1 cellular context compared by ENCODE assay signal in the genomic region with DNA sequence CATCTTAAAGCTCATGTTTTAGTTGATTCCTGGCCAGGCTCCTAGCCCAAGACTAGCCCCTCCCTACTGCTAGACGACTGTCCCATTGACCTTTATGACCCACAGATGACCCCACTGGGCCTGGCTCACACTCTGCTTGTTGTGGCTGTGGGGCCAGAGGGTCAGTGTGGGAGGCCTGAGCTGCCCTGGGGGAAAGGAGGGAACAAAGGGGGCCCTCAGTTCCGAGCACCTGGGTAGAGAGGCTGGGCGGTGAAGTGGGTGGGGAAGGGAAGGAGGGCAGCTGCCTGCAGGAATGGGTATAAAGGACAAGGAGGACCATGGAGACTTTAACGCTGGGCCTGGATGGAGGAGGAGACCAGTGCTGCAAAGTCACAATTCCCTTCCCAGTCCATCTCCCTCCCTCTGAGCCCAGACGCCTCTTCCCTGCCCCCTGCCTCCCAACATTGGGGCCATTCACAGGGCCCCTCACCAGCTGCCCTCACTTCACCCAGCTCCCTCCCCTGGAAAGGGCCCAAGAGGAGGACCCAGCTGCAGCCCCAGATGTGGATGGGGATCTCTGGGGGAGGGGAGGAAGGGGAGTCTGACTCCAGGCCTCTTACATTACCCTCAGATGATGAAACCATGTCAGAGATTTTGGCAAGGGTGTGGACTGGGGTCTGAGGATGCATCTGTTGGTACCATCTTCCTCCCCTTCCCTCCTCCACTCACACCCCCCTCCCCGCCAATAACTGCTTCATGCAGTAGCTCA.
TF ChIP-seq lines count a peak whose summit lies in the region.

No MANE protein-coding gene starts in this region.

TF ChIP-seq in HCT116, 20 proteins besides CTCF, POLR2A, EP300 and RAD21:
- no peak for TF ChIP-seq EZH2phosphoT487 (IDR thresholded peaks at IDR 0.05; ENCODE audit: borderline replicate concordance)
- no peak for TF ChIP-seq SIN3A (IDR thresholded peaks at IDR 0.05; ENCODE audit: low read depth)
- TF ChIP-seq POLR2AphosphoS5 (IDR thresholded peaks at IDR 0.05; ENCODE audit: low read depth, low read length), result no peak
- no peak for TF ChIP-seq EGR1 (IDR thresholded peaks at IDR 0.05; ENCODE audit: low read depth)
- no peak for TF ChIP-seq JUND (IDR thresholded peaks at IDR 0.05)
- no peak for TF ChIP-seq YY1 (IDR thresholded peaks at IDR 0.05; ENCODE audit: extremely low read depth, insufficient replicate concordance, low read depth, low read length)
- TF ChIP-seq CEBPB (IDR thresholded peaks at IDR 0.05; ENCODE audit: low read depth), result no peak
- no peak for TF ChIP-seq CBX3 (IDR thresholded peaks at IDR 0.05; ENCODE audit: low read depth)
- TF ChIP-seq ZFX (IDR thresholded peaks at IDR 0.05), result no peak
- TF ChIP-seq SP1 (IDR thresholded peaks at IDR 0.05; ENCODE audit: low read depth), result no peak
- TF ChIP-seq ZNF274 (IDR thresholded peaks at IDR 0.05; ENCODE audit: low read depth, low read length), result no peak
- TF ChIP-seq, protein P1, sequence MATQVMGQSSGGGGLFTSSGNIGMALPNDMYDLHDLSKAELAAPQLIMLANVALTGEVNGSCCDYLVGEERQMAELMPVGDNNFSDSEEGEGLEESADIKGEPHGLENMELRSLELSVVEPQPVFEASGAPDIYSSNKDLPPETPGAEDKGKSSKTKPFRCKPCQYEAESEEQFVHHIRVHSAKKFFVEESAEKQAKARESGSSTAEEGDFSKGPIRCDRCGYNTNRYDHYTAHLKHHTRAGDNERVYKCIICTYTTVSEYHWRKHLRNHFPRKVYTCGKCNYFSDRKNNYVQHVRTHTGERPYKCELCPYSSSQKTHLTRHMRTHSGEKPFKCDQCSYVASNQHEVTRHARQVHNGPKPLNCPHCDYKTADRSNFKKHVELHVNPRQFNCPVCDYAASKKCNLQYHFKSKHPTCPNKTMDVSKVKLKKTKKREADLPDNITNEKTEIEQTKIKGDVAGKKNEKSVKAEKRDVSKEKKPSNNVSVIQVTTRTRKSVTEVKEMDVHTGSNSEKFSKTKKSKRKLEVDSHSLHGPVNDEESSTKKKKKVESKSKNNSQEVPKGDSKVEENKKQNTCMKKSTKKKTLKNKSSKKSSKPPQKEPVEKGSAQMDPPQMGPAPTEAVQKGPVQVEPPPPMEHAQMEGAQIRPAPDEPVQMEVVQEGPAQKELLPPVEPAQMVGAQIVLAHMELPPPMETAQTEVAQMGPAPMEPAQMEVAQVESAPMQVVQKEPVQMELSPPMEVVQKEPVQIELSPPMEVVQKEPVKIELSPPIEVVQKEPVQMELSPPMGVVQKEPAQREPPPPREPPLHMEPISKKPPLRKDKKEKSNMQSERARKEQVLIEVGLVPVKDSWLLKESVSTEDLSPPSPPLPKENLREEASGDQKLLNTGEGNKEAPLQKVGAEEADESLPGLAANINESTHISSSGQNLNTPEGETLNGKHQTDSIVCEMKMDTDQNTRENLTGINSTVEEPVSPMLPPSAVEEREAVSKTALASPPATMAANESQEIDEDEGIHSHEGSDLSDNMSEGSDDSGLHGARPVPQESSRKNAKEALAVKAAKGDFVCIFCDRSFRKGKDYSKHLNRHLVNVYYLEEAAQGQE (IDR thresholded peaks at IDR 0.05; ENCODE audit: low read depth), result no peak
- no peak for TF ChIP-seq TCF7L2 (IDR thresholded peaks at IDR 0.05; ENCODE audit: borderline replicate concordance, extremely low read depth, insufficient read depth, insufficient read length)
- TF ChIP-seq EZH2 (IDR thresholded peaks at IDR 0.05), result no peak
- no peak for TF ChIP-seq SRF (IDR thresholded peaks at IDR 0.05; ENCODE audit: low read depth)
- TF ChIP-seq, protein P2, sequence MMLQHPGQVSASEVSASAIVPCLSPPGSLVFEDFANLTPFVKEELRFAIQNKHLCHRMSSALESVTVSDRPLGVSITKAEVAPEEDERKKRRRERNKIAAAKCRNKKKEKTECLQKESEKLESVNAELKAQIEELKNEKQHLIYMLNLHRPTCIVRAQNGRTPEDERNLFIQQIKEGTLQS (IDR thresholded peaks at IDR 0.05), result no peak
- no peak for TF ChIP-seq ELF1 (IDR thresholded peaks at IDR 0.05; ENCODE audit: borderline replicate concordance, low read depth)
